ENCODE assay signal across 19 cellular contexts in the genomic region with DNA sequence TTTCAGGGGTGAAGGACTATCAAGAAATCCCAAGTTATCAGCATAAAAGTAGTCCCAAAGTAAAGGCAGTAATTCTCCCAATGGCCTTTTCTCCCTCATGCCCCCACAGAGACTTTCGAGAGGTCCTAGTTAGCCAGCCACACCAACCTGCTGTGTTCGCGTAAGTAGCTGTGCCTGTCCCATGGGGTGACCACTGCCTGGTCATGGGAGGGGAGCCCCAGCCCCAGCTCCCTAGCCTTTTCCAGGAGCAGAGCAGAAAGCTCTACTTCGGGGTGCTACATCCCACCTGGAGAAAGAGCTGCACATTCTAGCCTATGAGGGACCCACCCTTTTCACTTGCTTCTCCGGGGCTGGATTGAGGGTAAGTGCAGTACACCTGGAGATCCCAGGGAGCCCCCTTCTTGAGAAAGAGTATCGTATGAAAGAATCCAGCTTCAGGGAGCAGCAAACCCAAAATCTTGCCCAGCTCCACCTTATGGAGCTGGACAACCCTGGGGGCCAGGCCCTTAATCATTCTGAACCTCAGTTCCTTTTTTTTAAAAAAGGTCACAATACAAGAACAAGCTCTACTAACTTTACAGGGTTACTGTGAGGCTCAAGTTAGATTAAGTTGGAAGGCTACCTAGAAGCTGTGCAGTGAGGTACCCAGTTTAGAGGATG. TPM values are rescaled to one million over a fixed set of nuclear protein-coding genes. Genes with fewer than 3 reads are reported as not detected.
DNase-seq lines count a peak whose midpoint lies in the region; ATAC-seq, FAIRE-seq and TF ChIP-seq lines count a peak whose summit lies in the region.
"Had no signal": no experiment of that assay in that cellular context is flagged by ENCODE, and none has a peak within 500 bp of the region (broad histone marks: within the 10 kb centered on the region; RNA-seq: fewer than 3 reads in every experiment).

No MANE protein-coding gene starts in this region.

- in situ Hi-C loops in Panc1 (cut with HindIII; ENCODE audit: low pct_unique_long_range_greater_than_20kb, low sequenced_read_pairs) = no loop called here

- H3K4me3 Mint-ChIP-seq in stimulated activated naive B cell treated with anti-CD40 and anti-IgM and Interleukin-4, amounts not matched to agents 10 μg/mL and 1 μg/mL and 100 μg/mL, for 72 hours = no peak overlapping the region

- no peak overlapping the region for H2BK120ac ChIP-seq in neuronal stem cell (ENCODE audit: low read depth, low read length)

- FAIRE-seq in GM19239 (lab: Jason Lieb, UNC) = no peak
- FAIRE-seq: D721Med, RCC 7860 had no signal

- no peak overlapping the region for H3K18ac ChIP-seq in neuronal stem cell (ENCODE audit: low read length)

- no peaks in the 10 kb centered on the region for H3K9me3 ChIP-seq in Panc1 (ENCODE audit: control insufficient read depth, insufficient read depth, low read depth, low read length)
- no peaks in the 10 kb centered on the region for H3K9me3 ChIP-seq in neuronal stem cell (replicated peaks in 1 of 2; ENCODE audit: control insufficient read depth in 2 of 2, insufficient read depth in 1 of 2, low read depth in 1 of 2, low read length in 2 of 2)
- H3K9me3 ChIP-seq: HAP-1 had no signal

- H3K4ac ChIP-seq in neuronal stem cell (ENCODE audit: low read length) = no peak overlapping the region

- H3K27ac ChIP-seq in Panc1 (ENCODE audit: low read length) (no peak overlapping the region), neuronal stem cell (replicated peaks; ENCODE audit: low read length) (no peak overlapping the region)
- H3K27ac ChIP-seq: 22Rv1, C4-2B had no signal

- H3K9me3 Mint-ChIP-seq in stimulated activated naive B cell treated with anti-CD40 and anti-IgM and Interleukin-4, amounts not matched to agents 10 μg/mL and 1 μg/mL and 100 μg/mL, for 72 hours = no peaks in the 10 kb centered on the region

- peaks cover 21 to 26% of the 10 kb centered on the region in 2 donors for H3K36me3 Mint-ChIP-seq in stimulated activated naive B cell treated with anti-CD40 and anti-IgM and Interleukin-4, amounts not matched to agents 10 μg/mL and 1 μg/mL and 100 μg/mL, for 72 hours

- POLR2A ChIA-PET in Panc1 (lab: Charles Lee) = no interaction called here

- ATAC-seq in Panc1 = peak; percentile 43; the same call in 1 of the 2 replicates
- no peak for ATAC-seq in stimulated activated naive B cell treated with anti-CD40 and anti-IgM and Interleukin-4, amounts not matched to agents 10 μg/mL and 1 μg/mL and 100 μg/mL, for 72 hours (replicated peaks)
- no peak for ATAC-seq in GM21825 (IDR thresholded peaks at IDR 0.05; ENCODE audit: unreplicated experiment)

- no peak overlapping the region for H4K8ac ChIP-seq in neuronal stem cell (ENCODE audit: low read depth, low read length)

- H2AFZ ChIP-seq in neuronal stem cell (ENCODE audit: low read length) = no peak overlapping the region

- WGBS in neuronal stem cell (ENCODE audit: extremely low coverage in 2 of 2, insufficient read length in 2 of 2, insufficient replicate concordance in 1 of 2), 2 donors = no CpG with 5 or more reads among the region's 6 CpGs

- H3K9ac ChIP-seq in neuronal stem cell (ENCODE audit: low read depth, low read length, poor library complexity) = peak overlapping the region; percentile 3

- no peak overlapping the region for H4K91ac ChIP-seq in neuronal stem cell (ENCODE audit: low read depth, low read length, poor library complexity)

- H3K27ac Mint-ChIP-seq in stimulated activated naive B cell treated with anti-CD40 and anti-IgM and Interleukin-4, amounts not matched to agents 10 μg/mL and 1 μg/mL and 100 μg/mL, for 72 hours = peak overlapping the region; percentile 20

- H2AK5ac ChIP-seq in neuronal stem cell (ENCODE audit: low read depth, low read length) = no peak overlapping the region

- H3K4me1 Mint-ChIP-seq in stimulated activated naive B cell treated with anti-CD40 and anti-IgM and Interleukin-4, amounts not matched to agents 10 μg/mL and 1 μg/mL and 100 μg/mL, for 72 hours = peaks cover 12 to 27% of the 10 kb centered on the region in 2 donors

- H3K36me3 ChIP-seq in Panc1 (ENCODE audit: control insufficient read depth, insufficient read depth, low read length) = no peaks in the 10 kb centered on the region
- H3K36me3 ChIP-seq in neuronal stem cell (replicated peaks in 1 of 2; ENCODE audit: control insufficient read depth in 2 of 2, insufficient read depth in 2 of 2, low read length in 2 of 2) = peaks cover 15 to 27% of the 10 kb centered on the region in 2 donors

- H2BK5ac ChIP-seq in neuronal stem cell (ENCODE audit: low read length) = no peak overlapping the region

- peak; percentile 13 for DNase-seq in NOMO-1 treated with DMSO at 0.1 percent for 48 hours (lab: John Stamatoyannopoulos, UW; ENCODE audit: unreplicated experiment)
- no peak for DNase-seq in NOMO-1 treated with dmso at 0.1 percent for 144 hours (lab: John Stamatoyannopoulos, UW; ENCODE audit: unreplicated experiment)
- DNase-seq in Panc1 (ENCODE audit: low read depth, low spot score) = no peak
- no peak for DNase-seq in neuronal stem cell (ENCODE audit: low spot score)
- DNase-seq in stimulated activated naive B cell treated with anti-CD40 and anti-IgM and Interleukin-4, amounts not matched to agents 10 μg/mL and 1 μg/mL and 100 μg/mL, for 72 hours = no peak
- no peak for DNase-seq in OCI-M1 (lab: John Stamatoyannopoulos, UW)
- no peak for DNase-seq in GM19239 (ENCODE audit: insufficient read length, low spot score)
- DNase-seq: DMS79, KG1, NCI-H2029 had no signal

- no TSS peak for BruUV-seq in Panc1 (replicated peaks; lab: Mats Ljungman, UMichigan)

- no peak overlapping the region for H3K14ac ChIP-seq in neuronal stem cell (ENCODE audit: low read length)

- no peaks in the 10 kb centered on the region for H3K27me3 ChIP-seq in Panc1 (ENCODE audit: control insufficient read depth, insufficient read depth, low read length)
- H3K27me3 ChIP-seq in neuronal stem cell (ENCODE audit: control insufficient read depth in 3 of 3, insufficient read depth in 3 of 3, low read depth in 1 of 3, low read length in 3 of 3) = no peaks in the 10 kb centered on the region

- H2BK15ac ChIP-seq in neuronal stem cell (ENCODE audit: low read length) = no peak overlapping the region

- H3K79me1 ChIP-seq in neuronal stem cell (ENCODE audit: low read depth, low read length) = no peaks in the 10 kb centered on the region

- H2BK12ac ChIP-seq in neuronal stem cell (ENCODE audit: low read length) = no peak overlapping the region

- CTCF ChIA-PET in Panc1 (lab: Charles Lee) = interaction anchor here (0.9 kb wide), 1 partner anchor 68 kb away, joined by 4 read pairs; no protein-coding TSS in a partner anchor

- no peak overlapping the region for H3K4me2 ChIP-seq in neuronal stem cell (ENCODE audit: insufficient read depth, low read length, poor library complexity, severe bottlenecking)

- no peaks in the 10 kb centered on the region for H3K4me1 ChIP-seq in Panc1 (ENCODE audit: control insufficient read depth, insufficient read depth, low read length)
- no peaks in the 10 kb centered on the region for H3K4me1 ChIP-seq in neuronal stem cell (ENCODE audit: control insufficient read depth in 2 of 2, insufficient read depth in 1 of 2, low read depth in 1 of 2, low read length in 2 of 2)
- H3K4me1 ChIP-seq: HAP-1 had no signal

- TF ChIP-seq CTCF in Panc1 (IDR thresholded peaks at IDR 0.05) = no peak

- no peak overlapping the region for H3K23ac ChIP-seq in neuronal stem cell (ENCODE audit: low read depth, low read length, poor library complexity)

- H3K4me3 ChIP-seq in Panc1 (ENCODE audit: low read depth in 2 of 2, low read length in 2 of 2) = no peak overlapping the region
- peak overlapping the region in 1 of 2 donors; percentile 36 for H3K4me3 ChIP-seq in neuronal stem cell (ENCODE audit: low read length in 2 of 2)
- H3K4me3 ChIP-seq: HAP-1 had no signal

- intact Hi-C loops in Panc1 (cut with micrococcal nuclease; ENCODE audit: unreplicated experiment) = no loop called here

- H3K27me3 Mint-ChIP-seq in stimulated activated naive B cell treated with anti-CD40 and anti-IgM and Interleukin-4, amounts not matched to agents 10 μg/mL and 1 μg/mL and 100 μg/mL, for 72 hours = no peaks in the 10 kb centered on the region

RNA-seq across cellular contexts. Expression of a gene that starts 8.6 kb away (rescaled TPM):
- total RNA-seq in Panc1 (2021; ENCODE audit: unreplicated experiment) = not detected
- not detected for polyA plus RNA-seq in Panc1 (2012; ENCODE audit: insufficient read length)
- polyA plus RNA-seq in neuronal stem cell (2013, experiment 1 of 2) = 0.03 TPM
- not detected for polyA plus RNA-seq in neuronal stem cell (2013, experiment 2 of 2)
- total RNA-seq: HT1080, Right ventricle myocardium superior, SK-MEL-5 had no signal

RNA-seq across cellular contexts. Expression of a gene that starts 11.6 kb away (rescaled TPM):
- 41.6 TPM for total RNA-seq in Panc1 (2021; ENCODE audit: unreplicated experiment)
- polyA plus RNA-seq in Panc1 (2012; ENCODE audit: insufficient read length) = 31.9 TPM
- polyA plus RNA-seq in neuronal stem cell (2013, experiment 1 of 2) = 35.1 TPM
- polyA plus RNA-seq in neuronal stem cell (2013, experiment 2 of 2) = 36.5 TPM

RNA-seq across cellular contexts. Expression of a gene that starts 13.1 kb away (rescaled TPM):
- not detected for total RNA-seq in Panc1 (2021; ENCODE audit: unreplicated experiment)
- polyA plus RNA-seq in Panc1 (2012; ENCODE audit: insufficient read length) = not detected
- 0.01 TPM for polyA plus RNA-seq in neuronal stem cell (2013, experiment 1 of 2)
- 0.01 TPM for polyA plus RNA-seq in neuronal stem cell (2013, experiment 2 of 2)
- total RNA-seq: Right ventricle myocardium superior had no signal
